Comparison of ENCODE assay signal across 8 cellular contexts in the genomic region with DNA sequence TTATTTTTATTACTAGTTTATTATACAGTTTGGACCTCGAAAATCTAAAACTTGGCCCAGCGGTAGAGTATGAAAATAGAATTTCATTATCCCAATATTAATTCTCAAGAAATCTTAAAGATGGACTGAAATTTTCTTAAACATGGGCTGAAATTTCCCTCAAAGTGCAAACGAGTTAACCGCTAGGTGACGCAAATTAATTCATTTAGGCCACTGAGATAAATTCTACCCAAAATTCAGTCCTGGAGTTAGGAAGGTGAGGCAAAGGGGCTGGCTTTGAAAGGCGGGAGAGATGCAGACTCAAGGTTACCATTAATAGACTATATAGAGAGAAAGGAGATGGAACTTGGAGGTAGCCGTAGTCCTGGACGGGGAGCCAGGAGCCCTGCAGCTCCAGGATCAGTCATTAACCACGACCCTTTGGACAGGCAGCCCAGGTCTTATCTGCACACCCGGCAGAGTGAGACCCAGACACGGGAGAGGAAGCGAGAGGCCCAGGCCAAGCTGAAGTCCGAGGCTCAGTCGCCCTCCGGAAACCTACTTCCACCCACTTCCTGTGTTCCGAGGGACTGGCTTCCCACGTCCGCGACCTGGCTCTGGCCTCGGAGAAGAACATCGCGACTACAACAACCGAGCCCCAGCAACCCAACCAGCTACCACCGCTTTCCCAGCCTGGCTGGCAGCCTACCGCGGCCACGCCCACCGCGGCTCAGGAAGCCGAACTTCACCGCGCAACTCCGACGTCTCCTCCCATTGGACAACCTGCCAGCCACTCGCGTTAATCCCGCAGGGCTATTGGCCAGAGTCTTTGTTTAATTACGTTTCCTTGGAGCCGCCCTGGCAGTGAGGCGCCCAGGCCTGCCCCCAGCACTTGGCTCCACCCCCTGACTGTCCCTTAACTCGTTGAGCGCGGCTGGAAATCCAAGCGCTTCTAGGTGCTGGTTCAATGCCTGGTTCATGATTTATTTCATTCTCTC. TPM values are rescaled to one million over a fixed set of nuclear protein-coding genes. Genes with fewer than 3 reads are reported as not detected.
DNase-seq lines count a peak whose midpoint lies in the region; ATAC-seq and TF ChIP-seq lines count a peak whose summit lies in the region.

A gene with protein sequence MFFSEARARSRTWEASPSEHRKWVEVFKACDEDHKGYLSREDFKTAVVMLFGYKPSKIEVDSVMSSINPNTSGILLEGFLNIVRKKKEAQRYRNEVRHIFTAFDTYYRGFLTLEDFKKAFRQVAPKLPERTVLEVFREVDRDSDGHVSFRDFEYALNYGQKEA (minus strand): TSS at position 686 of the 977 bp plus-strand sequence. CDS start 70 bp downstream, at position 616.

- peaks cover 24 to 47% (median 31%) of the 10 kb centered on the region in 11 experiments for H3K36me3 ChIP-seq in BLaER1 treated with 17β-estradiol and CSF1 and Interleukin-3, amounts not matched to agents 10 nM and 100 nM

- DNase-seq in NCI-H526 (lab: John Stamatoyannopoulos, UW) (peak; percentile 98 to 99), coronary artery (ENCODE audit: low spot score) (peak; percentile 97), left colon (peak; percentile 95 to 97)
- DNase-seq in activated CD4-positive, alpha-beta T cell treated with anti-CD3 and anti-CD28 coated beads, Interleukin-2, amount 10 ng/mL, durations not matched to agents 7 days and 5 days, result peak; percentile 97
- peak; percentile 96 for DNase-seq in stimulated activated CD4-positive, alpha-beta T cell treated with anti-CD3 and anti-CD28 coated beads, Interleukin-1b, Interleukin-23, amount 100 ng/mL, for 48 hours

- peak; percentile 83 for ATAC-seq in GM19324 (IDR thresholded peaks at IDR 0.05; ENCODE audit: low FRiP score, unreplicated experiment)
- ATAC-seq in HG03469 (IDR thresholded peaks at IDR 0.05; ENCODE audit: unreplicated experiment), result peak; percentile 80
- peak; percentile 84 for ATAC-seq in left colon

- CTCF ChIA-PET in activated CD4-positive, alpha-beta T cell treated with anti-CD3 and anti-CD28 coated beads, Interleukin-2, amount 10 ng/mL, durations not matched to agents 7 days and 5 days (lab: Charles Lee), result interaction anchor here (0.8 to 2.9 kb wide), 3 partner anchors 9 to 15 kb away, joined by 4 to 12 read pairs (median 5); no protein-coding TSS in a partner anchor

- peaks cover 48% of the 10 kb centered on the region for H3K4me1 Mint-ChIP-seq in activated CD4-positive, alpha-beta T cell treated with anti-CD3 and anti-CD28 coated beads, Interleukin-2, amount 10 ng/mL, durations not matched to agents 7 days and 5 days

- TF ChIP-seq CTCF in coronary artery (IDR thresholded peaks at IDR 0.05), result no peak

- intact Hi-C loops in left colon (cut with DNase I, micrococcal nuclease), result no loop called here

- peak within 1 kb of the TSS; percentile 92 for H3K4me3 Mint-ChIP-seq in activated CD4-positive, alpha-beta T cell treated with anti-CD3 and anti-CD28 coated beads, Interleukin-2, amount 10 ng/mL, durations not matched to agents 7 days and 5 days

- peaks cover 22 to 34% (median 27%) of the 10 kb centered on the region in 10 experiments for H3K4me1 ChIP-seq in BLaER1 treated with 17β-estradiol and CSF1 and Interleukin-3, amounts not matched to agents 10 nM and 100 nM

- H3K27ac Mint-ChIP-seq in activated CD4-positive, alpha-beta T cell treated with anti-CD3 and anti-CD28 coated beads, Interleukin-2, amount 10 ng/mL, durations not matched to agents 7 days and 5 days, result peak within 1 kb of the TSS; percentile 89

- H3K27me3 Mint-ChIP-seq in activated CD4-positive, alpha-beta T cell treated with anti-CD3 and anti-CD28 coated beads, Interleukin-2, amount 10 ng/mL, durations not matched to agents 7 days and 5 days, result no peaks in the 10 kb centered on the region

- H3K27me3 ChIP-seq in BLaER1 treated with 17β-estradiol and CSF1 and Interleukin-3, amounts not matched to agents 10 nM and 100 nM, result no peaks in the 10 kb centered on the region

- peaks cover 10 to 23% (median 20%) of the 10 kb centered on the region in 11 experiments for H3K9me3 ChIP-seq in BLaER1 treated with 17β-estradiol and CSF1 and Interleukin-3, amounts not matched to agents 10 nM and 100 nM (replicated peaks in 1 of 11)

- peak within 1 kb of the TSS; percentile 78 to 96 (median 86) for H3K4me3 ChIP-seq in BLaER1 treated with 17β-estradiol and CSF1 and Interleukin-3, amounts not matched to agents 10 nM and 100 nM
- H3K4me3 ChIP-seq in coronary artery, result peak within 1 kb of the TSS; percentile 95

- no peaks in the 10 kb centered on the region for H4K20me1 ChIP-seq in BLaER1 treated with 17β-estradiol and CSF1 and Interleukin-3, amounts not matched to agents 10 nM and 100 nM

- peak within 1 kb of the TSS; percentile 81 to 95 (median 91) for H3K4me2 ChIP-seq in BLaER1 treated with 17β-estradiol and CSF1 and Interleukin-3, amounts not matched to agents 10 nM and 100 nM

- peak within 1 kb of the TSS; percentile 88 to 97 (median 94) for H3K9ac ChIP-seq in BLaER1 treated with 17β-estradiol and CSF1 and Interleukin-3, amounts not matched to agents 10 nM and 100 nM

- H3K27ac ChIP-seq in BLaER1 treated with 17β-estradiol and CSF1 and Interleukin-3, amounts not matched to agents 10 nM and 100 nM, result peak within 1 kb of the TSS; percentile 52 to 98 (median 95); a peak in 21 of 22 replicates
- H3K27ac ChIP-seq in coronary artery, result peak within 1 kb of the TSS; percentile 90 to 91

- H3K9me3 Mint-ChIP-seq in activated CD4-positive, alpha-beta T cell treated with anti-CD3 and anti-CD28 coated beads, Interleukin-2, amount 10 ng/mL, durations not matched to agents 7 days and 5 days, result peaks cover 5% of the 10 kb centered on the region

- POLR2A ChIA-PET in activated CD4-positive, alpha-beta T cell treated with anti-CD3 and anti-CD28 coated beads, Interleukin-2, amount 10 ng/mL, durations not matched to agents 7 days and 5 days (lab: Charles Lee), result interaction anchor here (0.5 to 0.7 kb wide), 3 partner anchors 196 to 1502 kb away, joined by 3 to 5 read pairs (median 4); no protein-coding TSS in a partner anchor

- H3K36me3 Mint-ChIP-seq in activated CD4-positive, alpha-beta T cell treated with anti-CD3 and anti-CD28 coated beads, Interleukin-2, amount 10 ng/mL, durations not matched to agents 7 days and 5 days (ENCODE audit: low read depth), result peaks cover 40% of the 10 kb centered on the region

RNA-seq across cellular contexts. Expression of the gene that starts here (rescaled TPM):
- total RNA-seq in activated CD4-positive, alpha-beta T cell treated with anti-CD3 and anti-CD28 coated beads, Interleukin-2, amount 10 ng/mL, durations not matched to agents 7 days and 5 days, result 1 to 10 TPM; 7.7 to 8.6 TPM
- 1 to 10 TPM; 5.8 to 7.7 TPM for total RNA-seq in left colon

Comparison
In these comparisons a context has a peak if more than half of its experiments do, and no peak if none do; other contexts are left out.
1. Peak in every context shown above with its lines: DNase-seq, ATAC-seq, H3K4me3 ChIP-seq and H3K27ac ChIP-seq.